ENCODE assay signal across 30 cellular contexts in genomic region chr1:64366821-64367220, GRCh38.
"Had no signal": no experiment of that assay in that cellular context is flagged by ENCODE, and none has a peak within 500 bp of the region (broad histone marks: within the 10 kb centered on the region; RNA-seq: fewer than 3 reads in every experiment).

No MANE protein-coding gene starts in this region.

- H3K27me3 ChIP-seq: left lung, pancreas, stomach, suprapubic skin, tibial artery, upper lobe of right lung had no signal

- H3K27ac ChIP-seq: left lung, lower lobe of right lung, pancreas, prostate gland, stomach, suprapubic skin, thoracic aorta, tibial artery, upper lobe of right lung had no signal

- H3K36me3 Mint-ChIP-seq: stimulated activated naive B cell treated with anti-CD40 and anti-IgM and Interleukin-4, amounts not matched to agents 10 μg/mL and 1 μg/mL and 100 μg/mL, for 72 hours had no signal

- H3K4me1 Mint-ChIP-seq: nephron; neural crest cell; stimulated activated naive B cell treated with anti-CD40 and anti-IgM and Interleukin-4, amounts not matched to agents 10 μg/mL and 1 μg/mL and 100 μg/mL, for 72 hours had no signal

- H3K36me3 ChIP-seq: left lung, lower lobe of right lung, pancreas, prostate gland, stomach, suprapubic skin, thoracic aorta, tibial artery, upper lobe of right lung had no signal

- H3K4me1 ChIP-seq: left lung, lower lobe of right lung, pancreas, prostate gland, stomach, tibial artery, upper lobe of right lung had no signal

- H3K4me3 Mint-ChIP-seq: naive thymus-derived CD8-positive, alpha-beta T cell; nephron; neural crest cell; stimulated activated naive B cell treated with anti-CD40 and anti-IgM and Interleukin-4, amounts not matched to agents 10 μg/mL and 1 μg/mL and 100 μg/mL, for 72 hours had no signal

- H3K9me3 Mint-ChIP-seq: neural crest cell had no signal

- H3K9me3 ChIP-seq: left lung, lower lobe of right lung, pancreas, prostate gland, stomach, suprapubic skin, thoracic aorta, tibial artery, upper lobe of right lung had no signal

- DNase-seq: hippocampal formation; kidney glomerular epithelial cell; left cardiac atrium; left lung; lower lobe of right lung; mammary epithelial cell; mesenchymal stem cell; naive thymus-derived CD8-positive, alpha-beta T cell; nucleus accumbens; pancreas; posterior cingulate gyrus; retina; right cardiac atrium; stimulated activated CD4-positive, alpha-beta T cell treated with anti-CD3 and anti-CD28 coated beads, Interleukin-12 subunit alpha, Interleukin-12 subunit beta, amount 100 ng/mL, for 4 hours; stimulated activated CD4-positive, alpha-beta T cell treated with anti-CD3 and anti-CD28 coated beads, Interleukin-15, amount 100 ng/mL, for 24 hours; stimulated activated CD4-positive, alpha-beta T cell treated with anti-CD3 and anti-CD28 coated beads, Interleukin-2, amount 100 ng/mL, for 24 hours; stimulated activated CD4-positive, alpha-beta T cell treated with anti-CD3 and anti-CD28 coated beads, Interleukin-4, amount 100 ng/mL, for 1 hour; stimulated activated naive B cell treated with anti-CD40 and anti-IgM and Interleukin-4, amounts not matched to agents 10 μg/mL and 1 μg/mL and 100 μg/mL, for 72 hours; stimulated activated naive CD8-positive, alpha-beta T cell treated with anti-CD3 and anti-CD28 coated beads, Interleukin-15, Interleukin-2, amounts not matched to agents 100 U/mL and 50 U/mL, for 24 hours; stomach; tibial artery; trophoblast cell; upper lobe of right lung had no signal

- H3K4me3 ChIP-seq: left lung, lower lobe of right lung, pancreas, prostate gland, skin epidermis, stomach, suprapubic skin, thoracic aorta, tibial artery, upper lobe of right lung had no signal

- ATAC-seq: left cardiac atrium; left lung; lower lobe of right lung; naive thymus-derived CD8-positive, alpha-beta T cell; pancreas; right cardiac atrium; sciatic nerve; stimulated activated naive B cell treated with anti-CD40 and anti-IgM and Interleukin-4, amounts not matched to agents 10 μg/mL and 1 μg/mL and 100 μg/mL, for 72 hours; upper lobe of right lung had no signal
